ENCODE assay signal across 35 cellular contexts in the genomic region with DNA sequence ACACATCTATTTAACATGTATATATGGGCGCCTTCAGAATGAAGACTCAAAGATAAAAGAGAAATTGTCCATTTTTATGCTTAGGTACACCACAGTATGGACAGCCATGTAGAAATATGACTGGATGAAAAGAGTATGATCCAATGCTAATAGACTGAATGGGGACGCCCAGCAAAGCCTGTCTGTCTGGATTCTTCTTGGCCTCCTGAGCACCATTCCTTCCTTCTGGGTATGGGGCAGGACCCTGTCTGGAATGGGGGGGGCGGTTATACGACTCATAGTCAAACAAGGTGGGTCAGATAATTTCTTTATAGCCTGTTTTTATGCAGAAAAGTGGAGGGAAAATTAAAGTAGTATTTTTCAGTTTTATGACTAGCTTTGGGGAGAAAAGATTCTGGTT.
"Had no signal": no experiment of that assay in that cellular context is flagged by ENCODE, and none has a peak within 500 bp of the region (broad histone marks: within the 10 kb centered on the region; RNA-seq: fewer than 3 reads in every experiment).

No MANE protein-coding gene starts in this region.

- H3K27ac Mint-ChIP-seq: activated B cell treated with CpG ODN at 0.5 μM for 24 hours; activated CD8-positive, alpha-beta T cell treated with anti-CD3 and anti-CD28 coated beads for 36 hours; activated naive CD4-positive, alpha-beta T cell treated with anti-CD3 and anti-CD28 coated beads, Interleukin-2, amount 50 U/mL, for 24 hours; activated T-cell treated with anti-CD3 and anti-CD28 coated beads, Interleukin-2, amount 50 U/mL, for 72 hours; activated T-helper 17 cell treated with anti-CD3 and anti-CD28 coated beads, Interleukin-2, amount 50 U/mL, for 72 hours had no signal

- FAIRE-seq: astrocyte had no signal

- H3K4me1 Mint-ChIP-seq: activated B cell treated with CpG ODN at 0.5 μM for 24 hours; activated naive CD4-positive, alpha-beta T cell treated with anti-CD3 and anti-CD28 coated beads, Interleukin-2, amount 50 U/mL, for 24 hours; activated T-helper 17 cell treated with anti-CD3 and anti-CD28 coated beads, Interleukin-2, amount 50 U/mL, for 72 hours had no signal

- H3K9me3 ChIP-seq: adrenal gland, body of pancreas, breast epithelium, MG63 had no signal

- H3K4me3 ChIP-seq: adrenal gland, body of pancreas, breast epithelium, MG63 had no signal

- H3K36me3 ChIP-seq: adrenal gland, breast epithelium, MG63 had no signal

- H3K4me1 ChIP-seq: adrenal gland had no signal

- H3K4me3 Mint-ChIP-seq: activated B cell treated with CpG ODN at 0.5 μM for 24 hours; activated CD8-positive, alpha-beta T cell treated with anti-CD3 and anti-CD28 coated beads for 36 hours; activated naive CD4-positive, alpha-beta T cell treated with anti-CD3 and anti-CD28 coated beads, Interleukin-2, amount 50 U/mL, for 24 hours; activated T-cell treated with anti-CD3 and anti-CD28 coated beads, Interleukin-2, amount 50 U/mL, for 72 hours; activated T-helper 17 cell treated with anti-CD3 and anti-CD28 coated beads, Interleukin-2, amount 50 U/mL, for 72 hours had no signal

- H3K27ac ChIP-seq: adrenal gland, body of pancreas, breast epithelium, VCaP had no signal

- ATAC-seq: activated CD8-positive, alpha-beta T cell treated with anti-CD3 and anti-CD28 coated beads for 36 hours; activated T-helper 17 cell treated with anti-CD3 and anti-CD28 coated beads, Interleukin-2, amount 50 U/mL, for 72 hours; body of pancreas had no signal

- DNase-seq: activated B cell treated with CpG ODN at 0.5 μM for 24 hours; activated CD4-positive, alpha-beta T cell treated with anti-CD3 and anti-CD28 coated beads for 4 hours; activated CD4-positive, alpha-beta T cell treated with anti-CD3 and anti-CD28 coated beads, Interleukin-2, amount 50 U/mL, for 4 hours; activated CD4-positive, CD25-positive, alpha-beta regulatory T cell treated with anti-CD3 and anti-CD28 coated beads, Interleukin-2, amount 50 U/mL, for 72 hours; activated CD8-positive, alpha-beta T cell treated with anti-CD3 and anti-CD28 coated beads for 36 hours; activated effector memory CD4-positive, alpha-beta T cell treated with anti-CD3 and anti-CD28 coated beads, Interleukin-2, amount 50 U/mL, for 16 hours; activated naive CD4-positive, alpha-beta T cell treated with Interleukin-2 at 50 U/mL for 16 hours; activated T-cell treated with anti-CD3 and anti-CD28 coated beads, Interleukin-2, amount 50 U/mL, for 1 hour; activated T-cell treated with anti-CD3 and anti-CD28 coated beads, Interleukin-2, amount 50 U/mL, for 72 hours; adrenal gland; body of pancreas; caudate nucleus; cerebellar nuclear complex; Karpas-422; KBM-7; MG63; NCI-H1048; NCI-H1105 treated with DMSO at 0.1 percent for 48 hours; NCI-H1436; NCI-H1694; NCI-H1930; NCI-H2081 treated with DMSO at 0.1 percent for 48 hours; NCI-H226; NCI-H446 treated with DMSO at 0.1 percent for 48 hours; NCI-H524; Right ventricle myocardium superior; SW 1271; T-helper 1 cell; T-helper 2 cell; T-helper 9 cell had no signal

- H3K36me3 Mint-ChIP-seq: activated naive CD4-positive, alpha-beta T cell treated with anti-CD3 and anti-CD28 coated beads, Interleukin-2, amount 50 U/mL, for 24 hours had no signal

- H3K27me3 ChIP-seq: adrenal gland, body of pancreas, breast epithelium, MG63 had no signal

- H3K9me3 Mint-ChIP-seq: activated B cell treated with CpG ODN at 0.5 μM for 24 hours; activated CD8-positive, alpha-beta T cell treated with anti-CD3 and anti-CD28 coated beads for 36 hours; activated naive CD4-positive, alpha-beta T cell treated with anti-CD3 and anti-CD28 coated beads, Interleukin-2, amount 50 U/mL, for 24 hours; activated T-cell treated with anti-CD3 and anti-CD28 coated beads, Interleukin-2, amount 50 U/mL, for 72 hours; activated T-helper 17 cell treated with anti-CD3 and anti-CD28 coated beads, Interleukin-2, amount 50 U/mL, for 72 hours had no signal
